1 cellular context compared by ENCODE assay signal in the genomic region with DNA sequence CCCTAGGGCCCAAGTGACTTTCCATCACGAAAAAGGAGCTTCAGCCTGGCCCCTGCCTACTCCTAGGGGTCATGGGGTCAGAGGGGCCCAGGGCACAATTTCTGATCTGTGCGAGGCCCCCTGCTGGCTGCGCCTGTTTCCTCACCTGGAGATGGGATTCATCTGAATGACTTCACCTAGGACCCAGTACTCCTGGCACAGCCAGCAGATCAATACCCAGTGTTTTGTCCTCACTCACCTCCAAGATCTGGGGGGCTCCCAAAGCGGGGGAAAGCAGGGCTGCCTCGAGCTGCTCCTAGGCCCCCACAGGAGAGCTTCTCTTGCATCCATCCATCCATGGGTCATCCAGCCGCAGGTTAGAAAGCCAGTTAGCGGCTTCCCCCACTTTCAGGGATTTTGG.
TF ChIP-seq lines count a peak whose summit lies in the region.

No MANE protein-coding gene starts in this region.

TF ChIP-seq in GM12878, 131 proteins besides CTCF, POLR2A, EP300 and RAD21:
- TF ChIP-seq, protein P1, sequence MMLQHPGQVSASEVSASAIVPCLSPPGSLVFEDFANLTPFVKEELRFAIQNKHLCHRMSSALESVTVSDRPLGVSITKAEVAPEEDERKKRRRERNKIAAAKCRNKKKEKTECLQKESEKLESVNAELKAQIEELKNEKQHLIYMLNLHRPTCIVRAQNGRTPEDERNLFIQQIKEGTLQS (IDR thresholded peaks at IDR 0.05; ENCODE audit: borderline replicate concordance, extremely low read depth, low read depth, low read length): no peak
- TF ChIP-seq NR2F1 (conservative IDR thresholded peaks at IDR 0.05) (peak; percentile 87), NBN (IDR thresholded peaks at IDR 0.05) (no peak), SMAD5 (IDR thresholded peaks at IDR 0.05; ENCODE audit: low read depth) (no peak), CBX3 (IDR thresholded peaks at IDR 0.05; ENCODE audit: borderline replicate concordance, low read depth) (no peak), NFIC (IDR thresholded peaks at IDR 0.05; ENCODE audit: low read depth, low read length) (no peak), NR2C1 (IDR thresholded peaks at IDR 0.05) (peak; percentile 26; the same call in 1 of the 2 replicates), SUPT20H (IDR thresholded peaks at IDR 0.05; ENCODE audit: borderline replicate concordance, control insufficient read depth, low read depth, low read length) (no peak), BRCA1 (IDR thresholded peaks at IDR 0.05; ENCODE audit: low read depth, low read length) (no peak), ZNF217 (IDR thresholded peaks at IDR 0.05) (no peak), MTA2 (IDR thresholded peaks at IDR 0.05; ENCODE audit: low read depth) (no peak), MXI1 (IDR thresholded peaks at IDR 0.05; ENCODE audit: low read depth, low read length) (no peak), NRF1 (conservative IDR thresholded peaks at IDR 0.05; ENCODE audit: low read depth, low read length) (no peak), SMC3 (IDR thresholded peaks at IDR 0.05; ENCODE audit: borderline replicate concordance, low read length) (peak; percentile 47; the same call in 1 of the 2 replicates), RFX5 (IDR thresholded peaks at IDR 0.05; ENCODE audit: low read depth, low read length) (no peak), BHLHE40 (IDR thresholded peaks at IDR 0.05; ENCODE audit: borderline replicate concordance in 1 of 2, low read depth in 2 of 2, low read length in 1 of 2) (no peak), NFXL1 (IDR thresholded peaks at IDR 0.05; ENCODE audit: borderline replicate concordance) (no peak)
- TF ChIP-seq, protein P2, sequence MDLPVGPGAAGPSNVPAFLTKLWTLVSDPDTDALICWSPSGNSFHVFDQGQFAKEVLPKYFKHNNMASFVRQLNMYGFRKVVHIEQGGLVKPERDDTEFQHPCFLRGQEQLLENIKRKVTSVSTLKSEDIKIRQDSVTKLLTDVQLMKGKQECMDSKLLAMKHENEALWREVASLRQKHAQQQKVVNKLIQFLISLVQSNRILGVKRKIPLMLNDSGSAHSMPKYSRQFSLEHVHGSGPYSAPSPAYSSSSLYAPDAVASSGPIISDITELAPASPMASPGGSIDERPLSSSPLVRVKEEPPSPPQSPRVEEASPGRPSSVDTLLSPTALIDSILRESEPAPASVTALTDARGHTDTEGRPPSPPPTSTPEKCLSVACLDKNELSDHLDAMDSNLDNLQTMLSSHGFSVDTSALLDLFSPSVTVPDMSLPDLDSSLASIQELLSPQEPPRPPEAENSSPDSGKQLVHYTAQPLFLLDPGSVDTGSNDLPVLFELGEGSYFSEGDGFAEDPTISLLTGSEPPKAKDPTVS (IDR thresholded peaks at IDR 0.05; ENCODE audit: low read depth, low read length): no peak
- TF ChIP-seq, protein P3, sequence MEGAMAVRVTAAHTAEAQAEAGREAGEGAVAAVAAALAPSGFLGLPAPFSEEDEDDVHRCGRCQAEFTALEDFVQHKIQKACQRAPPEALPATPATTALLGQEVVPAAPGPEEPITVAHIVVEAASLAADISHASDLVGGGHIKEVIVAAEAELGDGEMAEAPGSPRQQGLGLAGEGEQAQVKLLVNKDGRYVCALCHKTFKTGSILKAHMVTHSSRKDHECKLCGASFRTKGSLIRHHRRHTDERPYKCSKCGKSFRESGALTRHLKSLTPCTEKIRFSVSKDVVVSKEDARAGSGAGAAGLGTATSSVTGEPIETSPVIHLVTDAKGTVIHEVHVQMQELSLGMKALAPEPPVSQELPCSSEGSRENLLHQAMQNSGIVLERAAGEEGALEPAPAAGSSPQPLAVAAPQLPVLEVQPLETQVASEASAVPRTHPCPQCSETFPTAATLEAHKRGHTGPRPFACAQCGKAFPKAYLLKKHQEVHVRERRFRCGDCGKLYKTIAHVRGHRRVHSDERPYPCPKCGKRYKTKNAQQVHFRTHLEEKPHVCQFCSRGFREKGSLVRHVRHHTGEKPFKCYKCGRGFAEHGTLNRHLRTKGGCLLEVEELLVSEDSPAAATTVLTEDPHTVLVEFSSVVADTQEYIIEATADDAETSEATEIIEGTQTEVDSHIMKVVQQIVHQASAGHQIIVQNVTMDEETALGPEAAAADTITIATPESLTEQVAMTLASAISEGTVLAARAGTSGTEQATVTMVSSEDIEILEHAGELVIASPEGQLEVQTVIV (IDR thresholded peaks at IDR 0.05; ENCODE audit: borderline replicate concordance, partially characterized antibody): no peak
- TF ChIP-seq, protein P4, sequence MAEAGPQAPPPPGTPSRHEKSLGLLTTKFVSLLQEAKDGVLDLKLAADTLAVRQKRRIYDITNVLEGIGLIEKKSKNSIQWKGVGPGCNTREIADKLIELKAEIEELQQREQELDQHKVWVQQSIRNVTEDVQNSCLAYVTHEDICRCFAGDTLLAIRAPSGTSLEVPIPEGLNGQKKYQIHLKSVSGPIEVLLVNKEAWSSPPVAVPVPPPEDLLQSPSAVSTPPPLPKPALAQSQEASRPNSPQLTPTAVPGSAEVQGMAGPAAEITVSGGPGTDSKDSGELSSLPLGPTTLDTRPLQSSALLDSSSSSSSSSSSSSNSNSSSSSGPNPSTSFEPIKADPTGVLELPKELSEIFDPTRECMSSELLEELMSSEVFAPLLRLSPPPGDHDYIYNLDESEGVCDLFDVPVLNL (IDR thresholded peaks at IDR 0.05; ENCODE audit: low read depth, low read length): no peak
- TF ChIP-seq, protein P5, sequence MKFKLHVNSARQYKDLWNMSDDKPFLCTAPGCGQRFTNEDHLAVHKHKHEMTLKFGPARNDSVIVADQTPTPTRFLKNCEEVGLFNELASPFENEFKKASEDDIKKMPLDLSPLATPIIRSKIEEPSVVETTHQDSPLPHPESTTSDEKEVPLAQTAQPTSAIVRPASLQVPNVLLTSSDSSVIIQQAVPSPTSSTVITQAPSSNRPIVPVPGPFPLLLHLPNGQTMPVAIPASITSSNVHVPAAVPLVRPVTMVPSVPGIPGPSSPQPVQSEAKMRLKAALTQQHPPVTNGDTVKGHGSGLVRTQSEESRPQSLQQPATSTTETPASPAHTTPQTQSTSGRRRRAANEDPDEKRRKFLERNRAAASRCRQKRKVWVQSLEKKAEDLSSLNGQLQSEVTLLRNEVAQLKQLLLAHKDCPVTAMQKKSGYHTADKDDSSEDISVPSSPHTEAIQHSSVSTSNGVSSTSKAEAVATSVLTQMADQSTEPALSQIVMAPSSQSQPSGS (IDR thresholded peaks at IDR 0.05; ENCODE audit: low read length): no peak
- TF ChIP-seq, protein P6, sequence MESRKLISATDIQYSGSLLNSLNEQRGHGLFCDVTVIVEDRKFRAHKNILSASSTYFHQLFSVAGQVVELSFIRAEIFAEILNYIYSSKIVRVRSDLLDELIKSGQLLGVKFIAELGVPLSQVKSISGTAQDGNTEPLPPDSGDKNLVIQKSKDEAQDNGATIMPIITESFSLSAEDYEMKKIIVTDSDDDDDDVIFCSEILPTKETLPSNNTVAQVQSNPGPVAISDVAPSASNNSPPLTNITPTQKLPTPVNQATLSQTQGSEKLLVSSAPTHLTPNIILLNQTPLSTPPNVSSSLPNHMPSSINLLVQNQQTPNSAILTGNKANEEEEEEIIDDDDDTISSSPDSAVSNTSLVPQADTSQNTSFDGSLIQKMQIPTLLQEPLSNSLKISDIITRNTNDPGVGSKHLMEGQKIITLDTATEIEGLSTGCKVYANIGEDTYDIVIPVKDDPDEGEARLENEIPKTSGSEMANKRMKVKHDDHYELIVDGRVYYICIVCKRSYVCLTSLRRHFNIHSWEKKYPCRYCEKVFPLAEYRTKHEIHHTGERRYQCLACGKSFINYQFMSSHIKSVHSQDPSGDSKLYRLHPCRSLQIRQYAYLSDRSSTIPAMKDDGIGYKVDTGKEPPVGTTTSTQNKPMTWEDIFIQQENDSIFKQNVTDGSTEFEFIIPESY (IDR thresholded peaks at IDR 0.05): peak; percentile 93
- TF ChIP-seq, protein P7, sequence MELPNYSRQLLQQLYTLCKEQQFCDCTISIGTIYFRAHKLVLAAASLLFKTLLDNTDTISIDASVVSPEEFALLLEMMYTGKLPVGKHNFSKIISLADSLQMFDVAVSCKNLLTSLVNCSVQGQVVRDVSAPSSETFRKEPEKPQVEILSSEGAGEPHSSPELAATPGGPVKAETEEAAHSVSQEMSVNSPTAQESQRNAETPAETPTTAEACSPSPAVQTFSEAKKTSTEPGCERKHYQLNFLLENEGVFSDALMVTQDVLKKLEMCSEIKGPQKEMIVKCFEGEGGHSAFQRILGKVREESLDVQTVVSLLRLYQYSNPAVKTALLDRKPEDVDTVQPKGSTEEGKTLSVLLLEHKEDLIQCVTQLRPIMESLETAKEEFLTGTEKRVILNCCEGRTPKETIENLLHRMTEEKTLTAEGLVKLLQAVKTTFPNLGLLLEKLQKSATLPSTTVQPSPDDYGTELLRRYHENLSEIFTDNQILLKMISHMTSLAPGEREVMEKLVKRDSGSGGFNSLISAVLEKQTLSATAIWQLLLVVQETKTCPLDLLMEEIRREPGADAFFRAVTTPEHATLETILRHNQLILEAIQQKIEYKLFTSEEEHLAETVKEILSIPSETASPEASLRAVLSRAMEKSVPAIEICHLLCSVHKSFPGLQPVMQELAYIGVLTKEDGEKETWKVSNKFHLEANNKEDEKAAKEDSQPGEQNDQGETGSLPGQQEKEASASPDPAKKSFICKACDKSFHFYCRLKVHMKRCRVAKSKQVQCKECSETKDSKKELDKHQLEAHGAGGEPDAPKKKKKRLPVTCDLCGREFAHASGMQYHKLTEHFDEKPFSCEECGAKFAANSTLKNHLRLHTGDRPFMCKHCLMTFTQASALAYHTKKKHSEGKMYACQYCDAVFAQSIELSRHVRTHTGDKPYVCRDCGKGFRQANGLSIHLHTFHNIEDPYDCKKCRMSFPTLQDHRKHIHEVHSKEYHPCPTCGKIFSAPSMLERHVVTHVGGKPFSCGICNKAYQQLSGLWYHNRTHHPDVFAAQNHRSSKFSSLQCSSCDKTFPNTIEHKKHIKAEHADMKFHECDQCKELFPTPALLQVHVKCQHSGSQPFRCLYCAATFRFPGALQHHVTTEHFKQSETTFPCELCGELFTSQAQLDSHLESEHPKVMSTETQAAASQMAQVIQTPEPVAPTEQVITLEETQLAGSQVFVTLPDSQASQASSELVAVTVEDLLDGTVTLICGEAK (IDR thresholded peaks at IDR 0.05; ENCODE audit: borderline replicate concordance): no peak
- TF ChIP-seq, protein P8, sequence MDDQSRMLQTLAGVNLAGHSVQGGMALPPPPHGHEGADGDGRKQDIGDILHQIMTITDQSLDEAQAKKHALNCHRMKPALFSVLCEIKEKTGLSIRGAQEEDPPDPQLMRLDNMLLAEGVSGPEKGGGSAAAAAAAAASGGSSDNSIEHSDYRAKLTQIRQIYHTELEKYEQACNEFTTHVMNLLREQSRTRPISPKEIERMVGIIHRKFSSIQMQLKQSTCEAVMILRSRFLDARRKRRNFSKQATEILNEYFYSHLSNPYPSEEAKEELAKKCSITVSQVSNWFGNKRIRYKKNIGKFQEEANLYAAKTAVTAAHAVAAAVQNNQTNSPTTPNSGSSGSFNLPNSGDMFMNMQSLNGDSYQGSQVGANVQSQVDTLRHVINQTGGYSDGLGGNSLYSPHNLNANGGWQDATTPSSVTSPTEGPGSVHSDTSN (IDR thresholded peaks at IDR 0.05; ENCODE audit: insufficient replicate concordance, low read depth, low read length): no peak
- TF ChIP-seq, protein P9, sequence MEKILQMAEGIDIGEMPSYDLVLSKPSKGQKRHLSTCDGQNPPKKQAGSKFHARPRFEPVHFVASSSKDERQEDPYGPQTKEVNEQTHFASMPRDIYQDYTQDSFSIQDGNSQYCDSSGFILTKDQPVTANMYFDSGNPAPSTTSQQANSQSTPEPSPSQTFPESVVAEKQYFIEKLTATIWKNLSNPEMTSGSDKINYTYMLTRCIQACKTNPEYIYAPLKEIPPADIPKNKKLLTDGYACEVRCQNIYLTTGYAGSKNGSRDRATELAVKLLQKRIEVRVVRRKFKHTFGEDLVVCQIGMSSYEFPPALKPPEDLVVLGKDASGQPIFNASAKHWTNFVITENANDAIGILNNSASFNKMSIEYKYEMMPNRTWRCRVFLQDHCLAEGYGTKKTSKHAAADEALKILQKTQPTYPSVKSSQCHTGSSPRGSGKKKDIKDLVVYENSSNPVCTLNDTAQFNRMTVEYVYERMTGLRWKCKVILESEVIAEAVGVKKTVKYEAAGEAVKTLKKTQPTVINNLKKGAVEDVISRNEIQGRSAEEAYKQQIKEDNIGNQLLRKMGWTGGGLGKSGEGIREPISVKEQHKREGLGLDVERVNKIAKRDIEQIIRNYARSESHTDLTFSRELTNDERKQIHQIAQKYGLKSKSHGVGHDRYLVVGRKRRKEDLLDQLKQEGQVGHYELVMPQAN (conservative IDR thresholded peaks at IDR 0.05): no peak
